In the genomic region with DNA sequence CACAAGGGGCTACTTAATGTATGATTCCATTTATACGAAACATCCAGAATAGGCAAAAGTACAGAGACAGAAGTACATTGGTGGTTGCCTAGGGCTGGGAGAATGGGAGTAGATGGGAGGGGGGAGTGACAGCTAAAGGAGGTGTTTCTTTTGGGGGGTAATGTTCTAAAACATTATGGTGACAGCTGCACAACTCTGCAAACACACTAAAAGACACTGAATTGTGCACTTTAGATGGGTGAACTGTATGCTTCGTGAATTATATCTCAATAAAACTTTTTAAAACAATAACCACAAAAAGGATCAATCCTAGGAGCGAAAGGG, we compare ENCODE assay signal across 1 cellular context.
TF ChIP-seq lines count a peak whose summit lies in the region.

No MANE protein-coding gene starts in this region.

TF ChIP-seq in K562, 482 proteins besides CTCF, POLR2A, EP300 and RAD21 (continued from another document):
- TF ChIP-seq ZBTB40 (IDR thresholded peaks at IDR 0.05) (0 out of 2 replicates have a peak, but pooled peaks have one; percentile 46), ZBTB40 (CRISPR knock-in tag; IDR thresholded peaks at IDR 0.05) (no peak), SMARCA4 (IDR thresholded peaks at IDR 0.05) (0 out of 2 replicates have a peak, but pooled peaks have one; percentile 36), ZNF124 (CRISPR knock-in tag; IDR thresholded peaks at IDR 0.05) (no peak), MCM3 (IDR thresholded peaks at IDR 0.05) (no peak), REST (CRISPR knock-in tag; IDR thresholded peaks at IDR 0.05; ENCODE audit: low read depth) (no peak), E2F3 (CRISPR knock-in tag; IDR thresholded peaks at IDR 0.05) (no peak), ATF7 (IDR thresholded peaks at IDR 0.05) (0 out of 2 replicates have a peak, but pooled peaks have one; percentile 3), GTF2B (IDR thresholded peaks at IDR 0.05; ENCODE audit: extremely low read depth, insufficient read length) (no peak)
- TF ChIP-seq, protein P1, sequence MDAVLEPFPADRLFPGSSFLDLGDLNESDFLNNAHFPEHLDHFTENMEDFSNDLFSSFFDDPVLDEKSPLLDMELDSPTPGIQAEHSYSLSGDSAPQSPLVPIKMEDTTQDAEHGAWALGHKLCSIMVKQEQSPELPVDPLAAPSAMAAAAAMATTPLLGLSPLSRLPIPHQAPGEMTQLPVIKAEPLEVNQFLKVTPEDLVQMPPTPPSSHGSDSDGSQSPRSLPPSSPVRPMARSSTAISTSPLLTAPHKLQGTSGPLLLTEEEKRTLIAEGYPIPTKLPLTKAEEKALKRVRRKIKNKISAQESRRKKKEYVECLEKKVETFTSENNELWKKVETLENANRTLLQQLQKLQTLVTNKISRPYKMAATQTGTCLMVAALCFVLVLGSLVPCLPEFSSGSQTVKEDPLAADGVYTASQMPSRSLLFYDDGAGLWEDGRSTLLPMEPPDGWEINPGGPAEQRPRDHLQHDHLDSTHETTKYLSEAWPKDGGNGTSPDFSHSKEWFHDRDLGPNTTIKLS (IDR thresholded peaks at IDR 0.05; ENCODE audit: borderline replicate concordance, low read depth) = no peak
- TF ChIP-seq, protein P2, sequence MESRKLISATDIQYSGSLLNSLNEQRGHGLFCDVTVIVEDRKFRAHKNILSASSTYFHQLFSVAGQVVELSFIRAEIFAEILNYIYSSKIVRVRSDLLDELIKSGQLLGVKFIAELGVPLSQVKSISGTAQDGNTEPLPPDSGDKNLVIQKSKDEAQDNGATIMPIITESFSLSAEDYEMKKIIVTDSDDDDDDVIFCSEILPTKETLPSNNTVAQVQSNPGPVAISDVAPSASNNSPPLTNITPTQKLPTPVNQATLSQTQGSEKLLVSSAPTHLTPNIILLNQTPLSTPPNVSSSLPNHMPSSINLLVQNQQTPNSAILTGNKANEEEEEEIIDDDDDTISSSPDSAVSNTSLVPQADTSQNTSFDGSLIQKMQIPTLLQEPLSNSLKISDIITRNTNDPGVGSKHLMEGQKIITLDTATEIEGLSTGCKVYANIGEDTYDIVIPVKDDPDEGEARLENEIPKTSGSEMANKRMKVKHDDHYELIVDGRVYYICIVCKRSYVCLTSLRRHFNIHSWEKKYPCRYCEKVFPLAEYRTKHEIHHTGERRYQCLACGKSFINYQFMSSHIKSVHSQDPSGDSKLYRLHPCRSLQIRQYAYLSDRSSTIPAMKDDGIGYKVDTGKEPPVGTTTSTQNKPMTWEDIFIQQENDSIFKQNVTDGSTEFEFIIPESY (CRISPR knock-in tag; IDR thresholded peaks at IDR 0.05) = no peak
